ENCODE assay signal across 14 cellular contexts in genomic region chr22:17974703-17975372, GRCh38. TPM values are rescaled to one million over a fixed set of nuclear protein-coding genes. Genes with fewer than 3 reads are reported as not detected.
A peak's percentile ranks its signal among the peaks of the same experiment; 100 is the strongest.
DNase-seq lines count a peak whose midpoint lies in the region; FAIRE-seq and TF ChIP-seq lines count a peak whose summit lies in the region.
"Had no signal": no experiment of that assay in that cellular context is flagged by ENCODE, and none has a peak within 500 bp of the region (broad histone marks: within the 10 kb centered on the region; RNA-seq: fewer than 3 reads in every experiment).

No MANE protein-coding gene starts in this region.

- H3K4me3 Mint-ChIP-seq in CD4-positive, alpha-beta memory T cell, result no peak overlapping the region
- H3K4me3 Mint-ChIP-seq: CD14-positive monocyte had no signal

- H3K36me3 ChIP-seq in tibial artery, result no peaks in the 10 kb centered on the region
- H3K36me3 ChIP-seq in CD4-positive, alpha-beta memory T cell (ENCODE audit: insufficient read depth, low read length), result peaks cover 5% of the 10 kb centered on the region
- H3K36me3 ChIP-seq in uterus, result no peaks in the 10 kb centered on the region
- H3K36me3 ChIP-seq: ovary had no signal

- H3K27ac ChIP-seq in tibial artery (peak overlapping the region; percentile 3 to 12), uterus (no peak overlapping the region)
- no peak overlapping the region for H3K27ac ChIP-seq in CD4-positive, alpha-beta memory T cell (ENCODE audit: low read depth, low read length)
- H3K27ac ChIP-seq: HL-60, ovary had no signal

- intact Hi-C loops in tibial artery (cut with DNase I; ENCODE audit: low total_unique reads) (no loop called here), uterus (cut with DNase I; ENCODE audit: low total_unique reads) (no loop called here)
- intact Hi-C loops in CD4-positive, alpha-beta memory T cell (cut with micrococcal nuclease), result no loop called here

- H3K9me3 ChIP-seq in tibial artery, result no peaks in the 10 kb centered on the region
- H3K9me3 ChIP-seq in CD4-positive, alpha-beta memory T cell (ENCODE audit: control insufficient read depth in 1 of 2, low read length in 2 of 2), result no peaks in the 10 kb centered on the region
- H3K9me3 ChIP-seq in uterus, result no peaks in the 10 kb centered on the region
- H3K9me3 ChIP-seq: ovary had no signal

- H3K27me3 ChIP-seq in tibial artery (no peaks in the 10 kb centered on the region), uterus (no peaks in the 10 kb centered on the region)
- no peaks in the 10 kb centered on the region for H3K27me3 ChIP-seq in CD4-positive, alpha-beta memory T cell (ENCODE audit: insufficient read depth, low read length)
- H3K27me3 ChIP-seq: ovary had no signal

- H3K4me1 ChIP-seq in tibial artery (peaks cover 4 to 67% (median 48%) of the 10 kb centered on the region in 4 donors), uterus (peaks cover 0 to 13% of the 10 kb centered on the region in 2 donors)
- H3K4me1 ChIP-seq in CD4-positive, alpha-beta memory T cell (ENCODE audit: insufficient read depth, low read length), result peaks cover 11% of the 10 kb centered on the region

- TF ChIP-seq CTCF in tibial artery (IDR thresholded peaks at IDR 0.05) (no peak), uterus (IDR thresholded peaks at IDR 0.05) (no peak)

- no peaks in the 10 kb centered on the region for H3K27me3 Mint-ChIP-seq in CD4-positive, alpha-beta memory T cell

- peaks cover 0 to 10% of the 10 kb centered on the region in 2 donors for H3K36me3 Mint-ChIP-seq in CD4-positive, alpha-beta memory T cell
- H3K36me3 Mint-ChIP-seq: CD14-positive monocyte had no signal

- H3K4me1 Mint-ChIP-seq in CD4-positive, alpha-beta memory T cell, result peaks cover 0 to 25% (median 2%) of the 10 kb centered on the region in 4 donors

- TF ChIP-seq POLR2A in H54 (IDR thresholded peaks at IDR 0.05; ENCODE audit: low read depth, low read length) (no peak), uterus (IDR thresholded peaks at IDR 0.05) (no peak)

- H3K4me3 ChIP-seq in tibial artery, result no peak overlapping the region
- H3K4me3 ChIP-seq in CD4-positive, alpha-beta memory T cell (ENCODE audit: low read length in 2 of 2), result no peak overlapping the region
- no peak overlapping the region for H3K4me3 ChIP-seq in uterus
- H3K4me3 ChIP-seq: ovary had no signal

- H3K27ac Mint-ChIP-seq in CD4-positive, alpha-beta memory T cell, result no peak overlapping the region

- no peaks in the 10 kb centered on the region for H3K9me3 Mint-ChIP-seq in CD4-positive, alpha-beta memory T cell

- FAIRE-seq in H54 (lab: Jason Lieb, UNC), result no peak
- FAIRE-seq: endothelial cell of umbilical vein, G401.6 had no signal

- peak; percentile 50 for DNase-seq in stimulated activated CD4-positive, alpha-beta T cell treated with anti-CD3 and anti-CD28 coated beads, Interleukin-15, amount 100 ng/mL, for 24 hours
- no peak for DNase-seq in stimulated activated CD4-positive, alpha-beta T cell treated with anti-CD3 and anti-CD28 coated beads, Interleukin-4, amount 100 ng/mL, for 1 hour
- DNase-seq in OCI-M1 (lab: John Stamatoyannopoulos, UW) (peak; percentile 34), foreskin melanocyte (peak; percentile 89), tibial artery (no peak), H54 (ENCODE audit: insufficient read length, low spot score) (no peak), uterus (no peak)
- DNase-seq in CD4-positive, alpha-beta memory T cell, result no peak
- DNase-seq: caudate nucleus, ovary had no signal

- POLR2A ChIA-PET in CD4-positive, alpha-beta memory T cell (lab: Charles Lee; ENCODE audit: partially characterized antibody), result no interaction called here

- CTCF ChIA-PET in CD4-positive, alpha-beta memory T cell (lab: Charles Lee; ENCODE audit: partially characterized antibody), result no interaction called here

RNA-seq across cellular contexts. Expression of gene MICAL3, which starts 49.5 kb away (rescaled TPM):
- total RNA-seq in CD4-positive, alpha-beta memory T cell, result 10 to 100 TPM; 25.9 to 28.9 TPM
- polyA plus RNA-seq in CD4-positive, alpha-beta memory T cell, result 1 to 10 TPM in 1 of 2 donors, under 1 TPM in 1; 0.97 to 2.9 TPM
- 100 to 1,000 TPM in 1 of 4 donors, 10 to 100 TPM in 3; 13.5 to 167 (median 47.2) TPM for total RNA-seq in uterus

Comparison
In these comparisons a context has a peak if more than half of its experiments do, and no peak if none do; other contexts are left out.
1. DNase-seq: peak in stimulated activated CD4-positive, alpha-beta T cell treated with anti-CD3 and anti-CD28 coated beads, Interleukin-15, amount 100 ng/mL, for 24 hours (single experiment), OCI-M1 (single experiment) and foreskin melanocyte (single experiment); none in stimulated activated CD4-positive, alpha-beta T cell treated with anti-CD3 and anti-CD28 coated beads, Interleukin-4, amount 100 ng/mL, for 1 hour (single experiment), tibial artery (0 of 2), CD4-positive, alpha-beta memory T cell (0 of 5), H54 (single experiment) and uterus (0 of 2).
2. H3K27ac ChIP-seq: peak in tibial artery (2 of 2); none in CD4-positive, alpha-beta memory T cell (single experiment) and uterus (0 of 2).